Comparison of ENCODE assay signal across 14 cellular contexts in the genomic region with DNA sequence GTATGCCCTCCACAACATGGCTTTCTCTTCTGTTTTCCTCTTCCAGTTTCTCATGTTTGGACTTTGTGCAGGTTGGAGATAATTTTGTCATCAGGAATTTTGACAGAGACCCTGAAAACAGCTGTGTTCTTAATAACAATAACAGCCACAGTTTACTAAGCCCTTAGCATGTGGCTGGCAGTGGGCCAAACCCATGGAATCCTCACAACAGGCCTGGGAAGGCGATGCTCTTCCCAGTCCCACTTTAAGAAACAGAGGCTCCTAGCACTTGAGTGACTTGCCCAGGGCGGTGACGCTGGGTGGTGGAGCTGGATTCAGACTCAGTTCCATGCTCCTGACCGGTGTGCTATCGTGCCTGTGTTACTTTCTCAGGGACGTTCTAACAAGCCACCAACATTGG. TPM values are rescaled to one million over a fixed set of nuclear protein-coding genes. Genes with fewer than 3 reads are reported as not detected.
A peak's percentile ranks its signal among the peaks of the same experiment; 100 is the strongest.
DNase-seq lines count a peak whose midpoint lies in the region; ATAC-seq, FAIRE-seq and TF ChIP-seq lines count a peak whose summit lies in the region.
"Had no signal": no experiment of that assay in that cellular context is flagged by ENCODE, and none has a peak within 500 bp of the region (broad histone marks: within the 10 kb centered on the region; RNA-seq: fewer than 3 reads in every experiment).

No MANE protein-coding gene starts in this region.

- no peaks in the 10 kb centered on the region for H3K79me2 ChIP-seq in K562 (ENCODE audit: control insufficient read depth, insufficient read depth, low read length)

- no peak overlapping the region for H2AFZ ChIP-seq in K562 (ENCODE audit: low read depth, low read length)

- no peaks in the 10 kb centered on the region for H3K9me3 ChIP-seq in K562 (replicated peaks; ENCODE audit: control insufficient read depth, insufficient read depth, low read depth, low read length)

- no peak for TF ChIP-seq CTCF in K562 (IDR thresholded peaks at IDR 0.05 in 2 of 3, conservative IDR thresholded peaks at IDR 0.05 in 1 of 3; ENCODE audit: insufficient read depth in 2 of 3, low read depth in 1 of 3, low read length in 3 of 3)

- no peak for TF ChIP-seq RAD21 in K562 (CRISPR knock-in tag; conservative IDR thresholded peaks at IDR 0.05 in 1 of 2, IDR thresholded peaks at IDR 0.05 in 1 of 2)

- H3K4me1 ChIP-seq in K562 (replicated peaks in 1 of 2; ENCODE audit: control insufficient read depth in 2 of 2, insufficient read depth in 2 of 2, low read length in 2 of 2), result no peaks in the 10 kb centered on the region

- BruUV-seq in K562 (replicated peaks; lab: Mats Ljungman, UMichigan), result no TSS peak

- no peak overlapping the region for H3K27ac ChIP-seq in K562 (ENCODE audit: extremely low read depth, low read depth, low read length)

- no peaks in the 10 kb centered on the region for H3K9me1 ChIP-seq in K562 (ENCODE audit: control insufficient read depth, insufficient read depth, low read length)

- TF ChIP-seq EP300 in K562 (IDR thresholded peaks at IDR 0.05; ENCODE audit: low read length), result no peak

- no peaks in the 10 kb centered on the region for H4K20me1 ChIP-seq in K562 (replicated peaks; ENCODE audit: control insufficient read depth, insufficient read depth, low read length)

- POLR2A ChIA-PET in K562 (lab: Yijun Ruan, JAX), result interaction anchor here (0.7 kb wide), 1 partner anchor 1251 kb away, joined by 3 read pairs; no protein-coding TSS in a partner anchor

- in situ Hi-C loops in K562 (cut with MboI), result no loop called here

- CTCF ChIA-PET in K562 (lab: Yijun Ruan, JAX; ENCODE audit: low intra/inter-chr PET ratio), result no interaction called here

- 0% methylated on average over 6 of the region's 6 CpGs for WGBS in K562 (ENCODE audit: insufficient coverage, low coverage, missing lambda C conversion rate)

- FAIRE-seq in K562 (lab: Jason Lieb, UNC), result no peak
- FAIRE-seq: colon, frontal cortex, H1 had no signal

- TF ChIP-seq POLR2A in K562 (conservative IDR thresholded peaks at IDR 0.05), result no peak

- DNase-seq in NCI-H1105 treated with DMSO at 0.1 percent for 48 hours (lab: John Stamatoyannopoulos, UW) (peak; percentile 20), NCI-H1105 (lab: John Stamatoyannopoulos, UW) (no peak), K562 (ENCODE audit: extremely low read depth in 1 of 4, low spot score in 3 of 4) (no peak), left ventricle myocardium superior (peak; percentile 73), superior temporal gyrus (ENCODE audit: extremely low spot score) (peak; percentile 60), NCI-H526 (lab: John Stamatoyannopoulos, UW) (no peak), mucosa of gallbladder (ENCODE audit: low spot score) (no peak), cerebellar nuclear complex (lab: John Stamatoyannopoulos, UW) (no peak)
- DNase-seq: 8988T; activated CD4-positive, alpha-beta T cell treated with anti-CD3 and anti-CD28 coated beads, Interleukin-2, amount 50 U/mL, for 4 hours; activated gamma-delta T cell had no signal

- no peak for ATAC-seq in K562
- no peak for ATAC-seq in left ventricle myocardium superior

- H3K27me3 ChIP-seq in K562 (ENCODE audit: control insufficient read depth in 2 of 2, insufficient read depth in 2 of 2, low read length in 2 of 2), result peaks cover 3 to 56% of the 10 kb centered on the region in 2 experiments; a peak in 4 of 5 replicates

- intact Hi-C loops in K562 (cut with micrococcal nuclease) (no loop called here), left ventricle myocardium superior (cut with micrococcal nuclease) (no loop called here)

- no peaks in the 10 kb centered on the region for H3K36me3 ChIP-seq in K562 (ENCODE audit: control insufficient read depth, insufficient read depth, low read length)

- no peak overlapping the region for H3K9ac ChIP-seq in K562 (ENCODE audit: insufficient read depth in 1 of 2, low read depth in 2 of 2, low read length in 2 of 2)

- no peak overlapping the region for H3K4me2 ChIP-seq in K562 (ENCODE audit: insufficient read depth, low read length)

- no peak overlapping the region for H3K4me3 ChIP-seq in K562

TF ChIP-seq in K562, 482 proteins besides CTCF, POLR2A, EP300 and RAD21:
- no peak for TF ChIP-seq BMI1 (IDR thresholded peaks at IDR 0.05; ENCODE audit: low read length)
- TF ChIP-seq NFIC (IDR thresholded peaks at IDR 0.05), result peak; percentile 71

RNA-seq across cellular contexts. Expression of a gene that starts 20.1 kb away (rescaled TPM):
- total RNA-seq in K562 (2011; cell fraction: chromatin; rRNA removed; ENCODE audit: low replicate concordance), result 0.07 TPM in 1 of 2 replicates, not detected in the other
- total RNA-seq in K562 (2011; cell fraction: nucleolus; rRNA removed), result not detected in 2 replicates
- total RNA-seq in K562 (2011; cell fraction: nucleoplasm; rRNA removed), result not detected in 2 replicates
- not detected in 2 replicates for total RNA-seq in K562 (2014; rRNA removed)
- not detected in 2 replicates for total RNA-seq in K562 (2014; rRNA removed; fragmentation: Illumina TruSeq; extraction: Trizol)
- total RNA-seq in K562 (2015; rRNA removed; fragmentation: Illumina TruSeq; extraction: Trizol), result not detected in 2 replicates
- total RNA-seq in K562 (2021), result 0.11 and 0.16 TPM in 2 replicates
- polyA plus RNA-seq in K562 (2011; rRNA removed), result 0.04 TPM in 1 of 2 replicates, not detected in the other
- 0.06 and 0.16 TPM in 2 replicates for polyA plus RNA-seq in K562 (2011; cell fraction: cytosol; rRNA removed)
- 0.16 and 0.25 TPM in 2 replicates for polyA plus RNA-seq in K562 (2011; cell fraction: nucleus; rRNA removed)
- polyA plus RNA-seq in K562 (2012), result 0.08 TPM in 1 of 2 replicates, not detected in the other
- polyA plus RNA-seq in K562 (2014; fragmentation: Illumina TruSeq; extraction: Trizol), result not detected in 2 replicates
- polyA plus RNA-seq in K562 (2014; fragmentation: Nextera tagmentation; extraction: Ambion mirVana), result not detected
- polyA plus RNA-seq in K562 (2014; rRNA removed), result not detected in 2 replicates
- polyA minus RNA-seq in K562 (2011; rRNA and poly(A)+ RNA removed), result not detected in 2 replicates
- polyA minus RNA-seq in K562 (2011; cell fraction: cytosol; rRNA and poly(A)+ RNA removed), result 2.6 TPM in 1 of 2 replicates, not detected in the other
- under 0.01 and 0.27 TPM in 2 replicates for polyA minus RNA-seq in K562 (2011; cell fraction: nucleus; rRNA and poly(A)+ RNA removed)
- total RNA-seq in left ventricle myocardium superior, result 22.0 TPM
- 101 TPM for total RNA-seq in mucosa of gallbladder

Comparison
In these comparisons a context has a peak if more than half of its experiments do, and no peak if none do; other contexts are left out.
1. DNase-seq: peak in NCI-H1105 treated with DMSO at 0.1 percent for 48 hours (single experiment), left ventricle myocardium superior (single experiment) and superior temporal gyrus (single experiment); none in NCI-H1105 (single experiment), K562 (0 of 4), NCI-H526 (0 of 2), mucosa of gallbladder (single experiment) and cerebellar nuclear complex (0 of 2).
2. RNA of a gene that starts 20.1 kb away (total RNA-seq): 101 TPM in mucosa of gallbladder (single experiment) and 22.0 TPM in left ventricle myocardium superior (single experiment); 0.07 to 0.16 TPM in K562; every median in the first group is over 10 times any median in the second.